In the genomic region with DNA sequence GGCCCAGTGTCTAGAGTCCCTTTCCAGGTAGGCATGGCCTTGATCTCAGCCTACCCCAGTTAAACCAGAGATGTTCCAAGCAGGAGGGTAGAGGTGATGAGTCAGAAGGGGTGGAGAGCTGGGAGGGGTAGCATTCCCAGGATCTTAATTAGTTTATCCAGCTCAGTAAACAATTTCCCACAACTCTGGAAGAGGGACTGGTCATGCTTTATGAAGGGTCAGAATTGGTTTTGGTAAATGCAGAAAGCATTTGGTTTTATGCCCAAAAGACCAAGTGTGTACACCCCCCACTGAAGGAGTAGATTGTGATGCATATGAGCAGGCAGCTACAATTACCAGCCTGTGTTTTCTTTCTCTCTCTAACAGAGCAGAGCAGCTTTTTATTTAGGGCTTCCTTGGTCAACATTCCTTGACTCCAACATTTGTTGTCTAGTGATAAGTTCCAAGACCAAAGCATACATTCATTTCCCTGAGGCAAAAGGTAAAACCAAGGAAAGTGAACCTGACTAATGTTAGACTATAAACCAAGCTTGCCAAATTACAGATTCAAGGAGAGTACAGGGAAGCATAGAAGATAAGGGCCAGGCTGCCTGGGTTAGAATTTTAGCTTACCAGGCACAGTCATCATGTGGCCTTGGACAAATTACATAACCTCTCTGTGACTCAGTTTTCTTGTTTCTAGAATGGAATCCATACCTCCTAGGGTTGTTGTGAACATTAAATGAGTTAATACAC, we compare ENCODE assay signal across 9 cellular contexts. TPM values are rescaled to one million over a fixed set of nuclear protein-coding genes. Genes with fewer than 3 reads are reported as not detected.
A peak's percentile ranks its signal among the peaks of the same experiment; 100 is the strongest.
DNase-seq lines count a peak whose midpoint lies in the region; ATAC-seq, FAIRE-seq and TF ChIP-seq lines count a peak whose summit lies in the region.
"Had no signal": no experiment of that assay in that cellular context is flagged by ENCODE, and none has a peak within 500 bp of the region (broad histone marks: within the 10 kb centered on the region; RNA-seq: fewer than 3 reads in every experiment).

No MANE protein-coding gene starts in this region.

- peak overlapping the region; percentile 36 for H3K27ac Mint-ChIP-seq in progenitor cell of endocrine pancreas

- H3K4me3 ChIP-seq in fibroblast of mammary gland (ENCODE audit: control insufficient read depth, low read depth, low read length) (no peak overlapping the region), WERI-Rb-1 (ENCODE audit: low read depth, low read length) (no peak overlapping the region)
- H3K4me3 ChIP-seq: cardiac muscle cell had no signal

- no peak overlapping the region for H3K27ac ChIP-seq in WERI-Rb-1
- H3K27ac ChIP-seq: cardiac muscle cell had no signal

- DNase-seq in ELR (ENCODE audit: low read depth) (peak; percentile 65), RCC 7860 (ENCODE audit: low spot score) (peak; percentile 11), fibroblast of mammary gland (ENCODE audit: low read depth) (peak; percentile 92), progenitor cell of endocrine pancreas (ENCODE audit: low spot score, unreplicated experiment) (no peak), WERI-Rb-1 (no peak), Ammon's horn (ENCODE audit: low spot score) (no peak)
- DNase-seq in activated CD4-positive, alpha-beta T cell treated with anti-CD3 and anti-CD28 coated beads for 48 hours = no peak

- no peak for FAIRE-seq in RCC 7860 (lab: Jason Lieb, UNC)

- H3K9me3 ChIP-seq in WERI-Rb-1 (ENCODE audit: severe bottlenecking) = no peaks in the 10 kb centered on the region

- no peak for ATAC-seq in HG02798 (IDR thresholded peaks at IDR 0.05; ENCODE audit: poor library complexity, unreplicated experiment)

- H3K27me3 ChIP-seq in WERI-Rb-1 (ENCODE audit: insufficient read depth, low read depth, severe bottlenecking) = no peaks in the 10 kb centered on the region
- H3K27me3 ChIP-seq: cardiac muscle cell had no signal

- H3K4me1 Mint-ChIP-seq in progenitor cell of endocrine pancreas (ENCODE audit: low read depth) = peaks cover 37% of the 10 kb centered on the region

- TF ChIP-seq CTCF in fibroblast of mammary gland (conservative IDR thresholded peaks at IDR 0.05; ENCODE audit: control insufficient read depth, insufficient read depth, low read depth, low read length) (no peak), progenitor cell of endocrine pancreas (IDR thresholded peaks at IDR 0.05; ENCODE audit: unreplicated experiment) (no peak), WERI-Rb-1 (IDR thresholded peaks at IDR 0.05; ENCODE audit: low read depth, low read length) (no peak)

- no peak overlapping the region for H3K4me3 Mint-ChIP-seq in progenitor cell of endocrine pancreas (ENCODE audit: low read depth)

- H3K27me3 Mint-ChIP-seq in progenitor cell of endocrine pancreas = no peaks in the 10 kb centered on the region

- H3K9me3 Mint-ChIP-seq in progenitor cell of endocrine pancreas (ENCODE audit: low read depth) = no peaks in the 10 kb centered on the region

- H3K36me3 ChIP-seq in WERI-Rb-1 = peaks cover 60% of the 10 kb centered on the region

- H3K36me3 Mint-ChIP-seq in progenitor cell of endocrine pancreas (ENCODE audit: insufficient read depth) = peaks cover 12% of the 10 kb centered on the region

RNA-seq across cellular contexts. Expression of a gene that starts 17.6 kb away (rescaled TPM):
- total RNA-seq in progenitor cell of endocrine pancreas = 50.7 and 51.2 TPM in 2 replicates

RNA-seq across cellular contexts. Expression of a gene that starts 17.7 kb away (rescaled TPM):
- 61.2 and 64.9 TPM in 2 replicates for total RNA-seq in progenitor cell of endocrine pancreas

RNA-seq across cellular contexts. Expression of a gene that starts 32.5 kb away (rescaled TPM):
- total RNA-seq in progenitor cell of endocrine pancreas = not detected in 2 replicates

Comparison
In these comparisons a context has a peak if more than half of its experiments do, and no peak if none do; other contexts are left out.
1. DNase-seq: peak in ELR (single experiment), RCC 7860 (single experiment) and fibroblast of mammary gland (single experiment); none in progenitor cell of endocrine pancreas (single experiment), WERI-Rb-1 (single experiment), Ammon's horn (single experiment) and activated CD4-positive, alpha-beta T cell treated with anti-CD3 and anti-CD28 coated beads for 48 hours (single experiment).